1 cellular context compared by ENCODE assay signal in genomic region chr10:68340358-68341080, GRCh38.
A peak's percentile ranks its signal among the peaks of the same experiment; 100 is the strongest.
TF ChIP-seq lines count a peak whose summit lies in the region.

No MANE protein-coding gene starts in this region.

TF ChIP-seq in HCT116, 20 proteins besides CTCF, POLR2A, EP300 and RAD21 (continued from another document):
- no peak for TF ChIP-seq SRF (IDR thresholded peaks at IDR 0.05; ENCODE audit: low read depth)
- peak; percentile 36; the same call in 1 of the 2 replicates for TF ChIP-seq POLR2AphosphoS5 (IDR thresholded peaks at IDR 0.05; ENCODE audit: low read depth, low read length)
- no peak for TF ChIP-seq JUND (IDR thresholded peaks at IDR 0.05)
- no peak for TF ChIP-seq CBX3 (IDR thresholded peaks at IDR 0.05; ENCODE audit: low read depth)
- TF ChIP-seq EZH2 (IDR thresholded peaks at IDR 0.05): no peak
